In the genomic region with DNA sequence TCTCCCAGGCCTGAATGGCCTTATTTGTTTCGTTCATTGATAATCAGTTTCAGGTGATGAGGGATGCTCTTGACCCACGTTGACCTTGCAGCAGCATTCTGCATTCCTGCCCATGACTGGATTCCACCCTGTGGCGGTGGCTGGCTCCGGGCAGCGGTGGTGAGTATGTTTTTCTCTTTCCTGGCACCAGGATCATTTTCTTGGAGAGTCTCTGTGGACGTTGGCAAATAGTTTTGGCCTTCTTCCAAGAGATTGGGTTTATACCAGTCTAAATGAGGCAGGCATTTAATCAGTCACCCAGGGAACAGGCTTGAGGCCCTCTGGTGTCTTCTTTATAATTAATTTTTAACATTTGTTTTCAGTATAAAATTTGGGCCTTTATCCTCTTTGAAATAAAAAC, we compare ENCODE assay signal across 12 cellular contexts.
A peak's percentile ranks its signal among the peaks of the same experiment; 100 is the strongest.
DNase-seq lines count a peak whose midpoint lies in the region; ATAC-seq and TF ChIP-seq lines count a peak whose summit lies in the region.
"Had no signal": no experiment of that assay in that cellular context is flagged by ENCODE, and none has a peak within 500 bp of the region (broad histone marks: within the 10 kb centered on the region; RNA-seq: fewer than 3 reads in every experiment).

No MANE protein-coding gene starts in this region.

- no peak overlapping the region for H3K4me3 Mint-ChIP-seq in endodermal cell
- no peak overlapping the region for H3K4me3 Mint-ChIP-seq in activated T-cell treated with anti-CD3 and anti-CD28 coated beads, Interleukin-2, amount 50 U/mL, for 72 hours
- H3K4me3 Mint-ChIP-seq: activated naive CD4-positive, alpha-beta T cell treated with anti-CD3 and anti-CD28 coated beads, Interleukin-2, amount 50 U/mL, for 24 hours; CD8-positive, alpha-beta memory T cell had no signal

- no peak overlapping the region for H3K27ac Mint-ChIP-seq in endodermal cell
- H3K27ac Mint-ChIP-seq in activated T-cell treated with anti-CD3 and anti-CD28 coated beads, Interleukin-2, amount 50 U/mL, for 72 hours: no peak overlapping the region
- H3K27ac Mint-ChIP-seq: CD8-positive, alpha-beta memory T cell had no signal

- TF ChIP-seq CTCF in cardiac fibroblast (IDR thresholded peaks at IDR 0.05; ENCODE audit: low read depth, low read length) (no peak), endodermal cell (conservative IDR thresholded peaks at IDR 0.05) (no peak)

- peak; percentile 79 for DNase-seq in Caki2 (ENCODE audit: low read depth)
- peak; percentile 92 for DNase-seq in NCI-H2029 (lab: John Stamatoyannopoulos, UW)
- DNase-seq in cardiac fibroblast (ENCODE audit: low read depth in 2 of 2): peak; percentile 22 to 24
- peak; percentile 6 for DNase-seq in midbrain (lab: John Stamatoyannopoulos, UW)
- no peak for DNase-seq in endodermal cell
- no peak for DNase-seq in NK-92 treated with Interleukin-12 subunit alpha and Interleukin-12 subunit beta, amount 100 ng/mL, for 24 hours (lab: John Stamatoyannopoulos, UW)
- DNase-seq in activated T-cell treated with anti-CD3 and anti-CD28 coated beads, Interleukin-2, amount 50 U/mL, for 72 hours: no peak
- DNase-seq: activated CD4-positive, CD25-positive, alpha-beta regulatory T cell treated with anti-CD3 and anti-CD28 coated beads, Interleukin-2, amount 50 U/mL, for 72 hours; CD8-positive, alpha-beta memory T cell; RPMI8226 had no signal

- H3K27me3 ChIP-seq in endodermal cell (ENCODE audit: control insufficient read depth, insufficient read depth, low read length, poor library complexity, severe bottlenecking): peaks cover 8% of the 10 kb centered on the region

- H3K9me3 Mint-ChIP-seq in endodermal cell: no peaks in the 10 kb centered on the region
- no peaks in the 10 kb centered on the region for H3K9me3 Mint-ChIP-seq in activated T-cell treated with anti-CD3 and anti-CD28 coated beads, Interleukin-2, amount 50 U/mL, for 72 hours
- H3K9me3 Mint-ChIP-seq: activated naive CD4-positive, alpha-beta T cell treated with anti-CD3 and anti-CD28 coated beads, Interleukin-2, amount 50 U/mL, for 24 hours; CD8-positive, alpha-beta memory T cell had no signal

- H3K4me1 ChIP-seq in endodermal cell (ENCODE audit: control insufficient read depth, insufficient read depth, low read length): no peaks in the 10 kb centered on the region

- in situ Hi-C loops in Caki2 (cut with HindIII; ENCODE audit: low pct_unique_long_range_greater_than_20kb, low sequenced_read_pairs): no loop called here

- H3K27ac ChIP-seq in endodermal cell (ENCODE audit: low read depth, low read length): no peak overlapping the region

- 92% methylated on average over 6 of the region's 6 CpGs; no CpG with 5 or more reads in 1 of the 2 experiments for WGBS in endodermal cell (ENCODE audit: insufficient coverage in 1 of 2, insufficient read length in 1 of 2), 2 experiments

- H3K4me3 ChIP-seq in cardiac fibroblast (replicated peaks in 1 of 2; ENCODE audit: low read depth in 2 of 2, low read length in 2 of 2) (no peak overlapping the region), endodermal cell (ENCODE audit: low read length) (no peak overlapping the region)

- peaks cover 5% of the 10 kb centered on the region for H3K27me3 Mint-ChIP-seq in endodermal cell (ENCODE audit: insufficient read depth)
- peaks cover 39% of the 10 kb centered on the region for H3K27me3 Mint-ChIP-seq in activated T-cell treated with anti-CD3 and anti-CD28 coated beads, Interleukin-2, amount 50 U/mL, for 72 hours (ENCODE audit: low read depth)
- H3K27me3 Mint-ChIP-seq: activated naive CD4-positive, alpha-beta T cell treated with anti-CD3 and anti-CD28 coated beads, Interleukin-2, amount 50 U/mL, for 24 hours had no signal

- ATAC-seq in GM18870 (IDR thresholded peaks at IDR 0.05; ENCODE audit: unreplicated experiment): no peak
- no peak for ATAC-seq in activated T-cell treated with anti-CD3 and anti-CD28 coated beads, Interleukin-2, amount 50 U/mL, for 72 hours (replicated peaks in 1 of 2)

- H3K9ac ChIP-seq in endodermal cell (ENCODE audit: extremely low read depth, low read length, poor library complexity, severe bottlenecking): no peak overlapping the region

- no peaks in the 10 kb centered on the region for H3K36me3 ChIP-seq in endodermal cell (ENCODE audit: control insufficient read depth, insufficient read depth, low read length)

- H3K4me1 Mint-ChIP-seq in endodermal cell: peaks cover 9% of the 10 kb centered on the region
- H3K4me1 Mint-ChIP-seq in activated T-cell treated with anti-CD3 and anti-CD28 coated beads, Interleukin-2, amount 50 U/mL, for 72 hours (ENCODE audit: low read depth): peaks cover 19% of the 10 kb centered on the region

- no peaks in the 10 kb centered on the region for H3K36me3 Mint-ChIP-seq in endodermal cell (ENCODE audit: low read depth)
- H3K36me3 Mint-ChIP-seq in activated T-cell treated with anti-CD3 and anti-CD28 coated beads, Interleukin-2, amount 50 U/mL, for 72 hours (ENCODE audit: insufficient read depth in 2 of 2): no peaks in the 10 kb centered on the region
- H3K36me3 Mint-ChIP-seq: activated naive CD4-positive, alpha-beta T cell treated with anti-CD3 and anti-CD28 coated beads, Interleukin-2, amount 50 U/mL, for 24 hours; CD8-positive, alpha-beta memory T cell had no signal

- no peaks in the 10 kb centered on the region for H3K9me3 ChIP-seq in endodermal cell (ENCODE audit: control insufficient read depth, low read length)

Comparison
In these comparisons a context has a peak if more than half of its experiments do, and no peak if none do; other contexts are left out.
1. DNase-seq: peak in Caki2 (single experiment), NCI-H2029 (single experiment), cardiac fibroblast (2 of 2) and midbrain (single experiment); none in endodermal cell (single experiment), NK-92 treated with Interleukin-12 subunit alpha and Interleukin-12 subunit beta, amount 100 ng/mL, for 24 hours (single experiment) and activated T-cell treated with anti-CD3 and anti-CD28 coated beads, Interleukin-2, amount 50 U/mL, for 72 hours (0 of 2).